ENCODE assay signal across 27 cellular contexts in the genomic region with DNA sequence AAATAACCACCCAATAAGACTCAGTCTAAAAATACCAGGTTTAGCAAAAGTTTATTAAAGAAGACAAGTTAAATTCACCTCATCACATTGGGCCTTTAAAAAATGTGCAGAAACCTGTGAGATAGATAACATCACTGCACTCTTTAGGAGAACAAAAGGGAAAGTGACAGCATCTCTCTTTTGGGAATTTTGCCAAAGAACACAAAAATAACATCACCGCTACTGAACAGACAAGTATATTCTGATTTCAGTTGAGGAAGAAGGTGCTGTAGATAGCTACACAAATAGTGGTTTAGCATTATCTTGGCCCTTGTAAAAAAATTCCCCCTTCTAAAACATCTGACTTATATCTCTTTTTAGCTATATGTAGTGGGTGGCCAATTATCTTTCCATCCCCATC.
"Had no signal": no experiment of that assay in that cellular context is flagged by ENCODE, and none has a peak within 500 bp of the region (broad histone marks: within the 10 kb centered on the region; RNA-seq: fewer than 3 reads in every experiment).

No MANE protein-coding gene starts in this region.

- H3K4me3 ChIP-seq: colonic mucosa, gastroesophageal sphincter, hepatocyte, ovary, prostate gland, sigmoid colon, uterus had no signal

- DNase-seq: activated CD4-positive, alpha-beta T cell treated with anti-CD3 and anti-CD28 coated beads for 4 hours; activated CD4-positive, alpha-beta T cell treated with anti-CD3 and anti-CD28 coated beads, Interleukin-2, amount 50 U/mL, for 4 hours; activated CD4-positive, CD25-positive, alpha-beta regulatory T cell; activated naive CD4-positive, alpha-beta T cell; activated T-cell treated with anti-CD3 and anti-CD28 coated beads for 4 hours; activated T-cell treated with anti-CD3 and anti-CD28 coated beads, Interleukin-2, amount 50 U/mL, for 72 hours; colonic mucosa; effector memory CD8-positive, alpha-beta T cell; islet precursor cell; naive thymus-derived CD4-positive, alpha-beta T cell; ovary; sigmoid colon; small intestine; stimulated activated CD4-positive, alpha-beta T cell treated with anti-CD3 and anti-CD28 coated beads, Interleukin-4, amount 100 ng/mL, for 4 hours; stimulated activated CD8-positive, alpha-beta memory T cell treated with anti-CD3 and anti-CD28 coated beads, Interleukin-4, amount 100 ng/mL, for 48 hours; stimulated activated naive CD8-positive, alpha-beta T cell treated with anti-CD3 and anti-CD28 coated beads, Interleukin-15, amount 100 ng/mL, for 72 hours; substantia nigra; uterus had no signal

- H3K9me3 Mint-ChIP-seq: activated naive CD4-positive, alpha-beta T cell treated with anti-CD3 and anti-CD28 coated beads, Interleukin-2, amount 50 U/mL, for 72 hours; activated T-cell treated with anti-CD3 and anti-CD28 coated beads, Interleukin-2, amount 50 U/mL, for 72 hours; central memory CD8-positive, alpha-beta T cell; effector memory CD8-positive, alpha-beta T cell; mesothelial cell of epicardium; naive thymus-derived CD4-positive, alpha-beta T cell; stimulated activated memory B cell treated with anti-CD40 and anti-IgM and Interleukin-4, amounts not matched to agents 10 μg/mL and 1 μg/mL and 100 μg/mL, for 72 hours; stimulated activated naive CD8-positive, alpha-beta T cell treated with anti-CD3 and anti-CD28 coated beads, Interleukin-15, amount 100 ng/mL, for 72 hours; type B pancreatic cell had no signal

- FAIRE-seq: bronchial epithelial cell, small intestine had no signal

- H3K27ac Mint-ChIP-seq: activated naive CD4-positive, alpha-beta T cell treated with anti-CD3 and anti-CD28 coated beads, Interleukin-2, amount 50 U/mL, for 72 hours; activated T-cell treated with anti-CD3 and anti-CD28 coated beads, Interleukin-2, amount 50 U/mL, for 72 hours; effector memory CD8-positive, alpha-beta T cell; mesothelial cell of epicardium; naive thymus-derived CD4-positive, alpha-beta T cell; stimulated activated memory B cell treated with anti-CD40 and anti-IgM and Interleukin-4, amounts not matched to agents 10 μg/mL and 1 μg/mL and 100 μg/mL, for 72 hours; stimulated activated naive CD8-positive, alpha-beta T cell treated with anti-CD3 and anti-CD28 coated beads, Interleukin-15, amount 100 ng/mL, for 72 hours; type B pancreatic cell had no signal

- H3K4me1 ChIP-seq: colonic mucosa, gastroesophageal sphincter, uterus had no signal

- H3K36me3 ChIP-seq: colonic mucosa, ovary, prostate gland, uterus had no signal

- H3K4me1 Mint-ChIP-seq: central memory CD8-positive, alpha-beta T cell; mesothelial cell of epicardium; stimulated activated memory B cell treated with anti-CD40 and anti-IgM and Interleukin-4, amounts not matched to agents 10 μg/mL and 1 μg/mL and 100 μg/mL, for 72 hours; stimulated activated naive CD8-positive, alpha-beta T cell treated with anti-CD3 and anti-CD28 coated beads, Interleukin-15, amount 100 ng/mL, for 72 hours had no signal

- H3K4me2 ChIP-seq: hepatocyte had no signal

- H3K36me3 Mint-ChIP-seq: activated naive CD4-positive, alpha-beta T cell treated with anti-CD3 and anti-CD28 coated beads, Interleukin-2, amount 50 U/mL, for 72 hours had no signal

- H3K79me2 ChIP-seq: hepatocyte had no signal

- H3K27me3 Mint-ChIP-seq: central memory CD8-positive, alpha-beta T cell; effector memory CD8-positive, alpha-beta T cell; naive thymus-derived CD4-positive, alpha-beta T cell; stimulated activated memory B cell treated with anti-CD40 and anti-IgM and Interleukin-4, amounts not matched to agents 10 μg/mL and 1 μg/mL and 100 μg/mL, for 72 hours; stimulated activated naive CD8-positive, alpha-beta T cell treated with anti-CD3 and anti-CD28 coated beads, Interleukin-15, amount 100 ng/mL, for 72 hours; type B pancreatic cell had no signal

- H2AFZ ChIP-seq: hepatocyte had no signal

- H3K4me3 Mint-ChIP-seq: activated T-cell treated with anti-CD3 and anti-CD28 coated beads, Interleukin-2, amount 50 U/mL, for 72 hours; central memory CD8-positive, alpha-beta T cell; effector memory CD8-positive, alpha-beta T cell; mesothelial cell of epicardium; naive thymus-derived CD4-positive, alpha-beta T cell; stimulated activated memory B cell treated with anti-CD40 and anti-IgM and Interleukin-4, amounts not matched to agents 10 μg/mL and 1 μg/mL and 100 μg/mL, for 72 hours; stimulated activated naive CD8-positive, alpha-beta T cell treated with anti-CD3 and anti-CD28 coated beads, Interleukin-15, amount 100 ng/mL, for 72 hours; type B pancreatic cell had no signal

- H3K27ac ChIP-seq: colonic mucosa, gastroesophageal sphincter, hepatocyte, ovary, prostate gland, sigmoid colon, uterus had no signal

- H3K27me3 ChIP-seq: colonic mucosa, gastroesophageal sphincter, hepatocyte, ovary, sigmoid colon, uterus had no signal

- H3K9me3 ChIP-seq: colonic mucosa, gastroesophageal sphincter, ovary, prostate gland, sigmoid colon, uterus had no signal
